Comparison of ENCODE assay signal across 21 cellular contexts in the genomic region with DNA sequence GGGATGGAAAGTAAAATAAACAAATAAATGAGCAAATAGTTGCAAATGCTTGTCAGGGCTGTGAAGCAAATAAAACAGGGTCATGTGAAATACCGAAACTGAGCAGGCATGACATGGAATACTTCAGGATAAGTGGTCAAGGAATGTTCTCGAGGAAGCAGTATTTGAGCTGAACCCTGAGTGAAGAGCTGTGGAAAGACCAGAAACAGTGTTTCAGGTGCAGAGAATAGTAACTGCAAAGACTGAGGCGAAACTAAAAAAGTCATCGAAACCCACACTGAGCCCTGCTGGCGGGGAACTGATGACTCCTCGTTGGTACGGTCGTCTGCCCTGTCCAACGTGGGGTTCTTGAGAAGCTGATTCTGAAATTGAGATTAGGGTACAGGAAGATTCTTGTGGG. TPM values are rescaled to one million over a fixed set of nuclear protein-coding genes. Genes with fewer than 3 reads are reported as not detected.
A peak's percentile ranks its signal among the peaks of the same experiment; 100 is the strongest.
DNase-seq lines count a peak whose midpoint lies in the region; ATAC-seq and TF ChIP-seq lines count a peak whose summit lies in the region.
"Had no signal": no experiment of that assay in that cellular context is flagged by ENCODE, and none has a peak within 500 bp of the region (broad histone marks: within the 10 kb centered on the region; RNA-seq: fewer than 3 reads in every experiment).

No MANE protein-coding gene starts in this region.

- CTCF ChIA-PET in HEK293T (lab: Yijun Ruan, JAX), result interaction anchor here (0.6 kb wide), 1 partner anchor 1235 kb away, joined by 6 read pairs; no protein-coding TSS in a partner anchor

- TF ChIP-seq CTCF in GM12865 (IDR thresholded peaks at IDR 0.05; ENCODE audit: insufficient read depth, low read depth, low read length, missing control alignments) (no peak), MM.1S (IDR thresholded peaks at IDR 0.05; ENCODE audit: low read length) (peak; percentile 29), epithelial cell of proximal tubule (conservative IDR thresholded peaks at IDR 0.05; ENCODE audit: low read depth, low read length) (no peak), osteocyte (IDR thresholded peaks at IDR 0.05) (no peak), colonic mucosa (IDR thresholded peaks at IDR 0.05) (no peak)

- no peak overlapping the region for H3K4me3 Mint-ChIP-seq in osteocyte (ENCODE audit: unreplicated experiment)
- H3K4me3 Mint-ChIP-seq: CD8-positive, alpha-beta T cell had no signal

- peaks cover 7% of the 10 kb centered on the region for H3K4me1 Mint-ChIP-seq in osteocyte (ENCODE audit: unreplicated experiment)

- peak; percentile 36 for DNase-seq in GM12865 (ENCODE audit: low read depth)
- DNase-seq in MM.1S, result peak; percentile 88
- DNase-seq in epithelial cell of proximal tubule (ENCODE audit: low read depth), result peak; percentile 63
- DNase-seq in osteocyte (ENCODE audit: extremely low spot score, unreplicated experiment), result peak; percentile 4
- DNase-seq in colonic mucosa, result no peak
- no peak for DNase-seq in activated naive CD4-positive, alpha-beta T cell treated with anti-CD3 and anti-CD28 coated beads, Interleukin-2, amount 50 U/mL, for 72 hours (ENCODE audit: low spot score in 2 of 2)
- no peak for DNase-seq in NCI-H345 (lab: John Stamatoyannopoulos, UW)
- no peak for DNase-seq in HEK293T (ENCODE audit: extremely low spot score)
- DNase-seq: CD8-positive, alpha-beta T cell; DMS79 treated with DMSO at 0.1 percent for 48 hours; KG1; MG63; NCI-H1105; NCI-H1694 treated with DMSO at 0.1 percent for 48 hours; NCI-H226; NCI-H526 treated with DMSO at 0.1 percent for 48 hours; NK-92 treated with Interleukin-12 subunit alpha and Interleukin-12 subunit beta, amount 100 ng/mL, for 24 hours had no signal

- POLR2A ChIA-PET in HEK293T (lab: Yijun Ruan, JAX), result no interaction called here

- no peaks in the 10 kb centered on the region for H3K36me3 Mint-ChIP-seq in osteocyte (ENCODE audit: unreplicated experiment)
- H3K36me3 Mint-ChIP-seq in activated naive CD4-positive, alpha-beta T cell treated with anti-CD3 and anti-CD28 coated beads, Interleukin-2, amount 50 U/mL, for 72 hours, result no peaks in the 10 kb centered on the region
- H3K36me3 Mint-ChIP-seq: CD8-positive, alpha-beta T cell had no signal

- H3K27me3 Mint-ChIP-seq in osteocyte (ENCODE audit: unreplicated experiment), result peaks cover 3% of the 10 kb centered on the region

- no peak for ATAC-seq in activated naive CD4-positive, alpha-beta T cell treated with anti-CD3 and anti-CD28 coated beads, Interleukin-2, amount 50 U/mL, for 72 hours
- ATAC-seq: CD8-positive, alpha-beta T cell; HepG2 had no signal

- no peaks in the 10 kb centered on the region for H4K20me1 ChIP-seq in MM.1S (ENCODE audit: insufficient read depth, low read length)
- H4K20me1 ChIP-seq: BLaER1 had no signal

- no peaks in the 10 kb centered on the region for H3K9me2 ChIP-seq in MM.1S (replicated peaks; ENCODE audit: insufficient read depth, low read length)

- H3K27me3 ChIP-seq in MM.1S (replicated peaks; ENCODE audit: insufficient read depth, low read length) (no peaks in the 10 kb centered on the region), colonic mucosa (no peaks in the 10 kb centered on the region)
- H3K27me3 ChIP-seq: BLaER1, MG63 had no signal

- peaks cover 36% of the 10 kb centered on the region for H3F3A ChIP-seq in MM.1S (ENCODE audit: insufficient read depth, low read length)

- no peaks in the 10 kb centered on the region for H3K79me2 ChIP-seq in MM.1S (ENCODE audit: low read length)

- H3K4me1 ChIP-seq in MM.1S (ENCODE audit: low read length) (peaks cover 62% of the 10 kb centered on the region), colonic mucosa (no peaks in the 10 kb centered on the region)
- H3K4me1 ChIP-seq: BLaER1 had no signal

- intact Hi-C loops in colonic mucosa (cut with DNase I), result no loop called here

- H3K9me3 Mint-ChIP-seq in osteocyte (ENCODE audit: unreplicated experiment), result no peaks in the 10 kb centered on the region
- H3K9me3 Mint-ChIP-seq in activated naive CD4-positive, alpha-beta T cell treated with anti-CD3 and anti-CD28 coated beads, Interleukin-2, amount 50 U/mL, for 72 hours, result no peaks in the 10 kb centered on the region
- H3K9me3 Mint-ChIP-seq: CD8-positive, alpha-beta T cell had no signal

- H3K9me3 ChIP-seq in MM.1S (replicated peaks; ENCODE audit: insufficient read depth, low read length) (no peaks in the 10 kb centered on the region), colonic mucosa (no peaks in the 10 kb centered on the region)
- H3K9me3 ChIP-seq: BLaER1, MG63 had no signal

- no peak overlapping the region for H3K27ac Mint-ChIP-seq in osteocyte (ENCODE audit: unreplicated experiment)
- H3K27ac Mint-ChIP-seq in activated naive CD4-positive, alpha-beta T cell treated with anti-CD3 and anti-CD28 coated beads, Interleukin-2, amount 50 U/mL, for 72 hours, result no peak overlapping the region
- H3K27ac Mint-ChIP-seq: CD8-positive, alpha-beta T cell had no signal

- H3K4me2 ChIP-seq in MM.1S (ENCODE audit: low read depth, low read length), result peak overlapping the region; percentile 80
- H3K4me2 ChIP-seq: BLaER1 had no signal

- H3K36me3 ChIP-seq in MM.1S (replicated peaks; ENCODE audit: insufficient read depth, low read length) (no peaks in the 10 kb centered on the region), colonic mucosa (no peaks in the 10 kb centered on the region)
- H3K36me3 ChIP-seq: BLaER1, MG63 had no signal

- H3K4me3 ChIP-seq in GM12865 (ENCODE audit: low read depth, low read length) (no peak overlapping the region), MM.1S (ENCODE audit: low read length) (peak overlapping the region; percentile 38; the same call in 1 of the 2 replicates), epithelial cell of proximal tubule (ENCODE audit: low read depth, low read length) (no peak overlapping the region), colonic mucosa (no peak overlapping the region)
- H3K4me3 ChIP-seq: BLaER1, MG63 had no signal

- H3K27ac ChIP-seq in MM.1S (ENCODE audit: low read length) (peak overlapping the region; percentile 81), colonic mucosa (no peak overlapping the region)
- H3K27ac ChIP-seq: BLaER1 had no signal

- H2AFZ ChIP-seq in MM.1S (ENCODE audit: low read length), result peak overlapping the region; percentile 74

- H3K9ac ChIP-seq in MM.1S (ENCODE audit: low read length) (peak overlapping the region; percentile 31; the same call in 1 of the 2 replicates), colonic mucosa (ENCODE audit: low read depth in 2 of 2, low read length in 2 of 2) (no peak overlapping the region)
- H3K9ac ChIP-seq: BLaER1 had no signal

TF ChIP-seq in HEK293T, 16 proteins besides CTCF, POLR2A, EP300 and RAD21:
- TF ChIP-seq, protein P1, sequence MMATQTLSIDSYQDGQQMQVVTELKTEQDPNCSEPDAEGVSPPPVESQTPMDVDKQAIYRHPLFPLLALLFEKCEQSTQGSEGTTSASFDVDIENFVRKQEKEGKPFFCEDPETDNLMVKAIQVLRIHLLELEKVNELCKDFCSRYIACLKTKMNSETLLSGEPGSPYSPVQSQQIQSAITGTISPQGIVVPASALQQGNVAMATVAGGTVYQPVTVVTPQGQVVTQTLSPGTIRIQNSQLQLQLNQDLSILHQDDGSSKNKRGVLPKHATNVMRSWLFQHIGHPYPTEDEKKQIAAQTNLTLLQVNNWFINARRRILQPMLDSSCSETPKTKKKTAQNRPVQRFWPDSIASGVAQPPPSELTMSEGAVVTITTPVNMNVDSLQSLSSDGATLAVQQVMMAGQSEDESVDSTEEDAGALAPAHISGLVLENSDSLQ (IDR thresholded peaks at IDR 0.05), result no peak
- no peak for TF ChIP-seq TARDBP (IDR thresholded peaks at IDR 0.05)

RNA-seq across cellular contexts. Expression of a gene that starts 27.2 kb away (rescaled TPM):
- total RNA-seq in epithelial cell of proximal tubule (0.51 and 3.0 TPM in 2 replicates), osteocyte (0.24 and 0.54 TPM in 2 replicates), colonic mucosa (1 to 10 TPM; 1.5 to 1.7 TPM)
- total RNA-seq in activated naive CD4-positive, alpha-beta T cell treated with anti-CD3 and anti-CD28 coated beads, Interleukin-2, amount 50 U/mL, for 72 hours, result not detected
- total RNA-seq: A172; CD8-positive, alpha-beta T cell; G401; HepG2 had no signal

Comparison
In these comparisons a context has a peak if more than half of its experiments do, and no peak if none do; other contexts are left out.
1. DNase-seq: peak in GM12865 (single experiment), MM.1S (single experiment), epithelial cell of proximal tubule (single experiment) and osteocyte (single experiment); none in colonic mucosa (single experiment), activated naive CD4-positive, alpha-beta T cell treated with anti-CD3 and anti-CD28 coated beads, Interleukin-2, amount 50 U/mL, for 72 hours (0 of 2), NCI-H345 (single experiment) and HEK293T (single experiment).